Comparison of ENCODE assay signal across 1 cellular context in the genomic region with DNA sequence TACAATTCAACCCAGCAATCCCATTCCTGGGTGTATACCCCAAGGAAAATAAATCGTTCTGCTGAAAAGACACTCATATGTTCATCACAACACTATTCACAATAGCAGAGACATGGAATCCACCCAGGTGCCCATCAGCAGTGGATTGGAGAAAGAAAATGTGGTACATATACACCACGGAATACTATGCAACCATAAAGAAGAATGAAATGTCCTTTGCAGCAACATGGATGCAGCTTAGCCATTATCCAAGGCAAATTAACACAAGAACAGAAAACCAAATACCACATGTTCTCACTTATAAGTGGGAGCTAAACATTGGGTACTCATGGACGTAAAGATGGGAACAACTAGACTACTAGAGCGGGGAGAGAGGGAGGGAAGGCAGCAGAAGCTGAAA.
TF ChIP-seq lines count a peak whose summit lies in the region.

No MANE protein-coding gene starts in this region.

TF ChIP-seq in SK-N-SH, 30 proteins besides CTCF, POLR2A, EP300 and RAD21 (continued from another document):
- TF ChIP-seq SMC3 (IDR thresholded peaks at IDR 0.05; ENCODE audit: low read depth, low read length), result no peak
- no peak for TF ChIP-seq POLR2AphosphoS5 (IDR thresholded peaks at IDR 0.05; ENCODE audit: low read depth, low read length)
- TF ChIP-seq IRF3 (IDR thresholded peaks at IDR 0.05; ENCODE audit: low read depth, low read length), result no peak
- TF ChIP-seq FOSL2 (IDR thresholded peaks at IDR 0.05; ENCODE audit: borderline replicate concordance, low read depth), result no peak
- TF ChIP-seq SIN3A (IDR thresholded peaks at IDR 0.05; ENCODE audit: borderline replicate concordance, low read depth, low read length), result no peak
- TF ChIP-seq, protein P1, sequence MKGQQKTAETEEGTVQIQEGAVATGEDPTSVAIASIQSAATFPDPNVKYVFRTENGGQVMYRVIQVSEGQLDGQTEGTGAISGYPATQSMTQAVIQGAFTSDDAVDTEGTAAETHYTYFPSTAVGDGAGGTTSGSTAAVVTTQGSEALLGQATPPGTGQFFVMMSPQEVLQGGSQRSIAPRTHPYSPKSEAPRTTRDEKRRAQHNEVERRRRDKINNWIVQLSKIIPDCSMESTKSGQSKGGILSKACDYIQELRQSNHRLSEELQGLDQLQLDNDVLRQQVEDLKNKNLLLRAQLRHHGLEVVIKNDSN (IDR thresholded peaks at IDR 0.05; ENCODE audit: borderline replicate concordance, low read depth), result no peak
- TF ChIP-seq MEF2A (IDR thresholded peaks at IDR 0.05; ENCODE audit: borderline replicate concordance, low read depth), result no peak
- TF ChIP-seq GATA2 (CRISPR knock-in tag; IDR thresholded peaks at IDR 0.05), result no peak
- no peak for TF ChIP-seq EZH2phosphoT487 (IDR thresholded peaks at IDR 0.05; ENCODE audit: borderline replicate concordance, low read depth)
- TF ChIP-seq MAX (IDR thresholded peaks at IDR 0.05; ENCODE audit: low read depth), result no peak
- TF ChIP-seq YY1 (IDR thresholded peaks at IDR 0.05; ENCODE audit: low read depth), result no peak
- no peak for TF ChIP-seq GABPA (IDR thresholded peaks at IDR 0.05; ENCODE audit: low read depth)
- no peak for TF ChIP-seq CHD2 (IDR thresholded peaks at IDR 0.05; ENCODE audit: low read length, partially characterized antibody)
- TF ChIP-seq, protein P2, sequence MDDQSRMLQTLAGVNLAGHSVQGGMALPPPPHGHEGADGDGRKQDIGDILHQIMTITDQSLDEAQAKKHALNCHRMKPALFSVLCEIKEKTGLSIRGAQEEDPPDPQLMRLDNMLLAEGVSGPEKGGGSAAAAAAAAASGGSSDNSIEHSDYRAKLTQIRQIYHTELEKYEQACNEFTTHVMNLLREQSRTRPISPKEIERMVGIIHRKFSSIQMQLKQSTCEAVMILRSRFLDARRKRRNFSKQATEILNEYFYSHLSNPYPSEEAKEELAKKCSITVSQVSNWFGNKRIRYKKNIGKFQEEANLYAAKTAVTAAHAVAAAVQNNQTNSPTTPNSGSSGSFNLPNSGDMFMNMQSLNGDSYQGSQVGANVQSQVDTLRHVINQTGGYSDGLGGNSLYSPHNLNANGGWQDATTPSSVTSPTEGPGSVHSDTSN (IDR thresholded peaks at IDR 0.05), result no peak
- no peak for TF ChIP-seq RFX5 (IDR thresholded peaks at IDR 0.05; ENCODE audit: low read length)
- TF ChIP-seq, protein P3, sequence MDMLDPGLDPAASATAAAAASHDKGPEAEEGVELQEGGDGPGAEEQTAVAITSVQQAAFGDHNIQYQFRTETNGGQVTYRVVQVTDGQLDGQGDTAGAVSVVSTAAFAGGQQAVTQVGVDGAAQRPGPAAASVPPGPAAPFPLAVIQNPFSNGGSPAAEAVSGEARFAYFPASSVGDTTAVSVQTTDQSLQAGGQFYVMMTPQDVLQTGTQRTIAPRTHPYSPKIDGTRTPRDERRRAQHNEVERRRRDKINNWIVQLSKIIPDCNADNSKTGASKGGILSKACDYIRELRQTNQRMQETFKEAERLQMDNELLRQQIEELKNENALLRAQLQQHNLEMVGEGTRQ (IDR thresholded peaks at IDR 0.05; ENCODE audit: borderline replicate concordance, low read depth, low read length), result no peak
- no peak for TF ChIP-seq RXRA (IDR thresholded peaks at IDR 0.05; ENCODE audit: borderline replicate concordance, low read depth)
- no peak for TF ChIP-seq MXI1 (IDR thresholded peaks at IDR 0.05; ENCODE audit: low read depth, low read length)
